Comparison of ENCODE assay signal across 1 cellular context in genomic region chr1:43171876-43172531, GRCh38.
TF ChIP-seq lines count a peak whose summit lies in the region.

Gene CFAP57, plus strand, starts transcription at chr1:43172330. Its CDS starts 424 bp downstream, at chr1:43172754.
Gene EBNA1BP2, minus strand, starts transcription at chr1:43172290. Its CDS starts 172 bp downstream, at chr1:43172118.

TF ChIP-seq in K562, 482 proteins besides CTCF, POLR2A, EP300 and RAD21 (continued from another document and continues in another):
- TF ChIP-seq ZBTB5 (IDR thresholded peaks at IDR 0.05) (no peak), PTTG1 (tag; IDR thresholded peaks at IDR 0.05; ENCODE audit: low read depth) (no peak), BACH1 (tag; IDR thresholded peaks at IDR 0.05) (no peak), CBX3 (IDR thresholded peaks at IDR 0.05; ENCODE audit: borderline replicate concordance in 1 of 2, low read length in 2 of 2) (no peak; a peak in 1 of 3 replicates), FOXA3 (CRISPR knock-in tag; conservative IDR thresholded peaks at IDR 0.05 in 1 of 2, IDR thresholded peaks at IDR 0.05 in 1 of 2) (no peak), BHLHE40 (IDR thresholded peaks at IDR 0.05; ENCODE audit: low read length) (peak; percentile 84), HMBOX1 (IDR thresholded peaks at IDR 0.05) (no peak), ZFP1 (CRISPR knock-in tag; IDR thresholded peaks at IDR 0.05) (no peak), ZNF124 (CRISPR knock-in tag; IDR thresholded peaks at IDR 0.05) (no peak), ZNF354B (CRISPR knock-in tag; IDR thresholded peaks at IDR 0.05) (no peak), RBM25 (IDR thresholded peaks at IDR 0.05; ENCODE audit: low read depth, low read length, severe bottlenecking) (no peak), PYGO2 (tag; IDR thresholded peaks at IDR 0.05) (no peak), CXXC5 (CRISPR knock-in tag; IDR thresholded peaks at IDR 0.05) (peak; percentile 75), DNMT1 (IDR thresholded peaks at IDR 0.05) (no peak), TCF7 (IDR thresholded peaks at IDR 0.05; ENCODE audit: borderline replicate concordance) (no peak; the same call in 1 of the 2 replicates), ELF1 (tag; IDR thresholded peaks at IDR 0.05) (peak; percentile 98), HDAC2 (IDR thresholded peaks at IDR 0.05) (peak; percentile 96; the same call in 1 of the 2 replicates), ZNF695 (CRISPR knock-in tag; IDR thresholded peaks at IDR 0.05) (no peak), ZNF3 (CRISPR knock-in tag; IDR thresholded peaks at IDR 0.05) (no peak), USF1 (CRISPR knock-in tag; IDR thresholded peaks at IDR 0.05) (peak; percentile 68; the same call in 1 of the 2 replicates), NCOA4 (IDR thresholded peaks at IDR 0.05; ENCODE audit: partially characterized antibody) (no peak), ZNF184 (CRISPR knock-in tag; IDR thresholded peaks at IDR 0.05) (no peak), ZNF445 (CRISPR knock-in tag; IDR thresholded peaks at IDR 0.05; ENCODE audit: low read depth) (no peak), MED1 (CRISPR knock-in tag; IDR thresholded peaks at IDR 0.05; ENCODE audit: borderline replicate concordance) (peak; percentile 22; the same call in 1 of the 2 replicates), ZNF316 (IDR thresholded peaks at IDR 0.05) (no peak), AFF1 (IDR thresholded peaks at IDR 0.05; ENCODE audit: low read depth in 1 of 2, partially characterized antibody in 2 of 2) (peak; percentile 7 to 36), ETS1 (conservative IDR thresholded peaks at IDR 0.05; ENCODE audit: control insufficient read depth, low read depth, low read length) (peak; percentile 95), CBX1 (IDR thresholded peaks at IDR 0.05; ENCODE audit: low read depth) (0 out of 2 replicates have a peak, but pooled peaks have one; percentile 50), PRMT5 (CRISPR knock-in tag; IDR thresholded peaks at IDR 0.05) (no peak), POLR2AphosphoS5 (IDR thresholded peaks at IDR 0.05; ENCODE audit: control insufficient read depth, insufficient read depth, low read depth, low read length) (peak; percentile 77), ZNF24 (IDR thresholded peaks at IDR 0.05) (no peak), KAT7 (CRISPR knock-in tag; IDR thresholded peaks at IDR 0.05; ENCODE audit: borderline replicate concordance) (peak; percentile 51; the same call in 1 of the 2 replicates), IRF2 (CRISPR knock-in tag; IDR thresholded peaks at IDR 0.05) (no peak), SP2 (IDR thresholded peaks at IDR 0.05; ENCODE audit: extremely low read depth, low read depth, low read length, poor library complexity, severe bottlenecking) (no peak), POU5F1 (IDR thresholded peaks at IDR 0.05; ENCODE audit: borderline replicate concordance, low read depth, low read length, partially characterized antibody) (no peak), ARID3A (IDR thresholded peaks at IDR 0.05; ENCODE audit: borderline replicate concordance, low read depth, low read length) (no peak), ZNF253 (CRISPR knock-in tag; conservative IDR thresholded peaks at IDR 0.05) (no peak), GTF2E2 (tag; IDR thresholded peaks at IDR 0.05) (peak; percentile 70; the same call in 1 of the 2 replicates), ZNF408 (CRISPR knock-in tag; IDR thresholded peaks at IDR 0.05; ENCODE audit: low read depth) (no peak), KDM2B (CRISPR knock-in tag; IDR thresholded peaks at IDR 0.05) (no peak), FOXM1 (IDR thresholded peaks at IDR 0.05; ENCODE audit: low read depth) (no peak), FOXM1 (CRISPR knock-in tag; IDR thresholded peaks at IDR 0.05; ENCODE audit: low read depth) (no peak), NUFIP1 (IDR thresholded peaks at IDR 0.05; ENCODE audit: partially characterized antibody) (no peak), ARID2 (IDR thresholded peaks at IDR 0.05) (no peak), CHD1 (IDR thresholded peaks at IDR 0.05; ENCODE audit: low read length) (no peak), ZNF644 (tag; IDR thresholded peaks at IDR 0.05; ENCODE audit: low read depth) (no peak), DLX4 (CRISPR knock-in tag; IDR thresholded peaks at IDR 0.05) (no peak), MBD1 (CRISPR knock-in tag; IDR thresholded peaks at IDR 0.05) (no peak), ELK3 (CRISPR knock-in tag; IDR thresholded peaks at IDR 0.05) (no peak), AFF4 (CRISPR knock-in tag; IDR thresholded peaks at IDR 0.05) (peak; percentile 17; the same call in 1 of the 2 replicates), TSC22D4 (tag; IDR thresholded peaks at IDR 0.05) (no peak), ZNF175 (CRISPR knock-in tag; IDR thresholded peaks at IDR 0.05; ENCODE audit: low read depth) (no peak)
